8 cellular contexts compared by ENCODE assay signal in the genomic region with DNA sequence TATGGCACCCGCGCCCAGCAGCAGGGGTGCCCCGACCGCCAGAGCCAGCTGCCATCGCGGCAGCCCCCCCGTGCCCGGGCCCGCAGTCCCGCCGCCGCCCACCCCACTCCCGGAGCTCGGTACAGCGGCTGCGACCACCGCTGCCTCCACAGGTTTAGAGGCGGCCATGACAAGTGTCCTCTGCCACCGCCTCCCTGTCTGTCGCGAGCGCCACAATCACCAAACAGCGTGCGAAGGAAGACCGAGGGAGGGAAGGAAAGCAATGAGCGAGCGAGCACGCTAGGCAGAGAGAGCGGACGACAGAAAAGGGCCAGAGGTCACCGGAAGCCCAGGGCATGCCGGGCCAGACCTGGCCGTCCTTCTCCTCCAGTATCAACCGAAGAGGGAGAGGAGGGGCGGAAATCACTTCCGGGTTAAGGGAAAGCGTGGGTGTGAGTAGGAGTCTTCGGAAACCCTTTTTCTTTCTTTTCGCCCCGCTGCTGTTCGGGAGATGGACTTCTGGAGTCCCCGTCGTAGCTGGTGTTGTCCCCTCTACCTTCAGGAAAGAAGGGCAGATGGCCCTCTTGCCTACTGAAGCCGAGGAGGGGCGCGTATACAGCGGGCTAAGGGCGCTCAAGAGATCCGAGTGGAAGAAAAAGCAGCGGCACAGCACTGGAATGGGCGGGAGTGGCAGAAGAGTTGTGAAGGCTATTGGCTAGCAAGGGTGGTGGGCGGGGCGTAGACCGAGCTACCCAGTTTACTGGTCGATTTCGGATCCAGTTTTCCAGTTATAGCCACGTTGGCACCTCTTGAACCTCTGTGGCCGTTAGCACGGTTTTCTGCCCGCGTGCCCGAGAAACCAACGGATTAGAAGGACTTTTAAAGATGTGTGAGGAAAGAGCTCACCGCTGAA. TPM values are rescaled to one million over a fixed set of nuclear protein-coding genes. Genes with fewer than 3 reads are reported as not detected.
A peak's percentile ranks its signal among the peaks of the same experiment; 100 is the strongest.
DNase-seq lines count a peak whose midpoint lies in the region; ATAC-seq and TF ChIP-seq lines count a peak whose summit lies in the region.

A gene with protein sequence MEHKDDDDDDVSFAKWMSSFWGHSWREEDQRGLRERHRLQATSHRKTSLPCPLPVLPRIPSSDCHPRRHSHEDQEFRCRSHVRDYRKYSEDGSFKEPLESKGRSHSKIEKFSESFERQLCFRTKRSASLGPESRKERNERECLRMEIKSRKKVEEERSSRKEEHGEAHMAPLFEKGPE (plus strand): TSS at position 758 of the 892 bp plus-strand sequence. CDS start 28,191 bp downstream, outside the sequence.
TOMM70 (minus strand) TSS at position 308 of the 892 bp plus-strand sequence; CDS start at position 168, 140 bp downstream.

- TF ChIP-seq RAD21 in Ishikawa (IDR thresholded peaks at IDR 0.05; ENCODE audit: low read depth), result no peak

- TF ChIP-seq POLR2A in erythroblast (IDR thresholded peaks at IDR 0.05; ENCODE audit: low read length), result peak; percentile 94

- ATAC-seq in GM21619 (IDR thresholded peaks at IDR 0.05; ENCODE audit: unreplicated experiment), result peak; percentile 85

- DNase-seq in DMS153 treated with DMSO at 0.1 percent for 48 hours (lab: John Stamatoyannopoulos, UW; ENCODE audit: unreplicated experiment) (peak; percentile 97), OCI-M2 (lab: John Stamatoyannopoulos, UW; ENCODE audit: unreplicated experiment) (peak; percentile 95), erythroblast (lab: John Stamatoyannopoulos, UW) (peak; percentile 96 to 97), mucosa of gallbladder (ENCODE audit: low spot score) (peak; percentile 97)
- DNase-seq in activated T-cell treated with anti-CD3 and anti-CD28 coated beads, Interleukin-2, amount 50 U/mL, for 1 hour, result peak; percentile 93
- DNase-seq in stimulated activated CD8-positive, alpha-beta memory T cell treated with anti-CD3 and anti-CD28 coated beads, Interleukin-4, amount 100 ng/mL, for 24 hours (ENCODE audit: low read depth), result peak; percentile 94

- 0 out of 2 replicates have a peak, but pooled peaks have one; percentile 36 for TF ChIP-seq EP300 in Ishikawa (IDR thresholded peaks at IDR 0.05; ENCODE audit: borderline replicate concordance)

TF ChIP-seq in Ishikawa, 13 proteins besides CTCF, POLR2A, EP300 and RAD21:
- TF ChIP-seq CEBPB (IDR thresholded peaks at IDR 0.05) (no peak), TAF1 (IDR thresholded peaks at IDR 0.05; ENCODE audit: low read depth) (peak; percentile 63; the same call in 1 of the 2 replicates), NFIC (IDR thresholded peaks at IDR 0.05) (0 out of 2 replicates have a peak, but pooled peaks have one; percentile 22), ZBTB7A (IDR thresholded peaks at IDR 0.05; ENCODE audit: low read depth) (no peak), USF1 (IDR thresholded peaks at IDR 0.05) (peak; percentile 15; the same call in 1 of the 2 replicates), EGR1 (IDR thresholded peaks at IDR 0.05) (peak; percentile 100), TCF12 (IDR thresholded peaks at IDR 0.05; ENCODE audit: low read depth) (peak; percentile 55), MAX (IDR thresholded peaks at IDR 0.05) (peak; percentile 91), CREB1 (IDR thresholded peaks at IDR 0.05; ENCODE audit: low read depth) (no peak)

RNA-seq across cellular contexts. Expression of the first gene that starts in this region (rescaled TPM):
- total RNA-seq in mucosa of gallbladder, result 2.4 TPM

RNA-seq across cellular contexts. Expression of gene TOMM70, which starts in this region (rescaled TPM):
- 31.3 TPM for total RNA-seq in mucosa of gallbladder

Comparison
In these comparisons a context has a peak if more than half of its experiments do, and no peak if none do; other contexts are left out.
1. Peak in every context shown above with its lines: DNase-seq and ATAC-seq.